Comparison of ENCODE assay signal across 12 cellular contexts in the genomic region with DNA sequence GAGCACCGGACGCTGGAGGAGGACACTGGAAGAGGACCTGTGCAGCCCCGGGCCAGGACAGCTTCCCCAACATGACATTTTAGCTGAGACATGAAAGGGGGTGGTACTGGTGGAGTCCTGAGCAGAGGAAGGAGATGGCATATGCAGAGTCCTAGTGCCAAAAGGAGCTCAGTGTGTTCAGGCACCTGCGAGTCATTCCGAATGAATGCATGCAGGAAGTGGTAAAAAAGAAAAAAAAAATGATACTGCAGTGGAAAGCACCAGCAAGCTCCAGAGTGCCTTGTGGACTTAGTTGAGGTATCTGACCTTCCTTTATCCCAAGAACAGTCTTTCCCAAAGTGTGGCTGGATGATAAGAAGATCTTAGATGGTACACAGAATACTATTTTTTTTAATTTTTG. TPM values are rescaled to one million over a fixed set of nuclear protein-coding genes. Genes with fewer than 3 reads are reported as not detected.
A peak's percentile ranks its signal among the peaks of the same experiment; 100 is the strongest.
DNase-seq lines count a peak whose midpoint lies in the region; ATAC-seq and TF ChIP-seq lines count a peak whose summit lies in the region.
"Had no signal": no experiment of that assay in that cellular context is flagged by ENCODE, and none has a peak within 500 bp of the region (broad histone marks: within the 10 kb centered on the region; RNA-seq: fewer than 3 reads in every experiment).

No MANE protein-coding gene starts in this region.

- peaks cover 10% of the 10 kb centered on the region for H3K4me1 Mint-ChIP-seq in activated CD4-positive, alpha-beta memory T cell treated with anti-CD3 and anti-CD28 coated beads, Interleukin-2, amount 10 ng/mL, durations not matched to agents 7 days and 5 days
- H3K4me1 Mint-ChIP-seq in CD14-positive monocyte = peaks cover 11% of the 10 kb centered on the region
- H3K4me1 Mint-ChIP-seq: immature natural killer cell had no signal

- TF ChIP-seq CTCF in GM06990 (IDR thresholded peaks at IDR 0.05; ENCODE audit: insufficient read depth, low read length, poor library complexity, severe bottlenecking) (no peak), CD14-positive monocyte (IDR thresholded peaks at IDR 0.05) (no peak)

- H3K4me3 ChIP-seq in GM06990 (replicated peaks; ENCODE audit: low read depth, low read length) = no peak overlapping the region

- no peaks in the 10 kb centered on the region for H3K36me3 ChIP-seq in GM06990 (ENCODE audit: control insufficient read depth, insufficient read depth, low read length)

- no peaks in the 10 kb centered on the region for H3K36me3 Mint-ChIP-seq in activated CD4-positive, alpha-beta memory T cell treated with anti-CD3 and anti-CD28 coated beads, Interleukin-2, amount 10 ng/mL, durations not matched to agents 7 days and 5 days (ENCODE audit: low read depth)
- H3K36me3 Mint-ChIP-seq in CD14-positive monocyte = no peaks in the 10 kb centered on the region

- peak; percentile 65 for ATAC-seq in HG02870 (IDR thresholded peaks at IDR 0.05; ENCODE audit: unreplicated experiment)
- ATAC-seq: right cardiac atrium had no signal

- H3K27me3 ChIP-seq in GM06990 (replicated peaks; ENCODE audit: control insufficient read depth, insufficient read depth, low read length) = no peaks in the 10 kb centered on the region

- no peaks in the 10 kb centered on the region for H3K9me3 Mint-ChIP-seq in activated CD4-positive, alpha-beta memory T cell treated with anti-CD3 and anti-CD28 coated beads, Interleukin-2, amount 10 ng/mL, durations not matched to agents 7 days and 5 days
- no peaks in the 10 kb centered on the region for H3K9me3 Mint-ChIP-seq in CD14-positive monocyte
- H3K9me3 Mint-ChIP-seq: HFFc6, immature natural killer cell had no signal

- intact Hi-C loops in CD14-positive monocyte (cut with micrococcal nuclease) = no loop called here

- CTCF ChIA-PET in activated CD4-positive, alpha-beta memory T cell treated with anti-CD3 and anti-CD28 coated beads, Interleukin-2, amount 10 ng/mL, durations not matched to agents 7 days and 5 days (lab: Charles Lee) = interaction anchor here (1.0 to 1.7 kb wide), 2 partner anchors 8 to 40 kb away, joined by 3 to 5 read pairs; no protein-coding TSS in a partner anchor

- DNase-seq in GM06990 (ENCODE audit: extremely low read depth, insufficient read length) (peak; percentile 27), kidney tubule cell (ENCODE audit: low spot score) (peak; percentile 87), NCI-H82 (lab: John Stamatoyannopoulos, UW) (no peak), CD14-positive monocyte (ENCODE audit: low spot score) (no peak), COLO668 (lab: John Stamatoyannopoulos, UW; ENCODE audit: unreplicated experiment) (no peak), NCI-H345 (lab: John Stamatoyannopoulos, UW) (no peak)
- peak; percentile 35 for DNase-seq in activated CD4-positive, alpha-beta memory T cell treated with anti-CD3 and anti-CD28 coated beads, Interleukin-2, amount 10 ng/mL, durations not matched to agents 7 days and 5 days
- DNase-seq: HFFc6, immature natural killer cell, MV-4-11, right cardiac atrium had no signal

- H3K27me3 Mint-ChIP-seq in activated CD4-positive, alpha-beta memory T cell treated with anti-CD3 and anti-CD28 coated beads, Interleukin-2, amount 10 ng/mL, durations not matched to agents 7 days and 5 days = peaks cover 7% of the 10 kb centered on the region
- H3K27me3 Mint-ChIP-seq in CD14-positive monocyte (ENCODE audit: low read depth in 3 of 3) = peaks cover 0 to 6% (median 5%) of the 10 kb centered on the region in 3 donors

- H3K27ac Mint-ChIP-seq in activated CD4-positive, alpha-beta memory T cell treated with anti-CD3 and anti-CD28 coated beads, Interleukin-2, amount 10 ng/mL, durations not matched to agents 7 days and 5 days = peak overlapping the region; percentile 11
- peak overlapping the region in 1 of 7 donors; percentile 42 for H3K27ac Mint-ChIP-seq in CD14-positive monocyte
- H3K27ac Mint-ChIP-seq: HFFc6, immature natural killer cell had no signal

- POLR2A ChIA-PET in activated CD4-positive, alpha-beta memory T cell treated with anti-CD3 and anti-CD28 coated beads, Interleukin-2, amount 10 ng/mL, durations not matched to agents 7 days and 5 days (lab: Charles Lee) = interaction anchor here (1.0 to 1.7 kb wide), 4 partner anchors 25 to 650 kb away, joined by 3 to 5 read pairs (median 4); no protein-coding TSS in a partner anchor

- H3K4me3 Mint-ChIP-seq in activated CD4-positive, alpha-beta memory T cell treated with anti-CD3 and anti-CD28 coated beads, Interleukin-2, amount 10 ng/mL, durations not matched to agents 7 days and 5 days = no peak overlapping the region
- H3K4me3 Mint-ChIP-seq in CD14-positive monocyte = no peak overlapping the region
- H3K4me3 Mint-ChIP-seq: HFFc6, immature natural killer cell had no signal

RNA-seq across cellular contexts. Expression of a gene that starts 6.6 kb away (rescaled TPM):
- total RNA-seq in activated CD4-positive, alpha-beta memory T cell treated with anti-CD3 and anti-CD28 coated beads, Interleukin-2, amount 10 ng/mL, durations not matched to agents 7 days and 5 days = 10 to 100 TPM; 36.9 to 41.9 TPM
- polyA plus RNA-seq in CD14-positive monocyte = 10 to 100 TPM; 34.1 to 48.4 TPM

Comparison
In these comparisons a context has a peak if more than half of its experiments do, and no peak if none do; other contexts are left out.
1. DNase-seq: peak in GM06990 (single experiment), activated CD4-positive, alpha-beta memory T cell treated with anti-CD3 and anti-CD28 coated beads, Interleukin-2, amount 10 ng/mL, durations not matched to agents 7 days and 5 days (single experiment) and kidney tubule cell (single experiment); none in NCI-H82 (single experiment), CD14-positive monocyte (single experiment), COLO668 (single experiment) and NCI-H345 (single experiment).